Comparison of ENCODE assay signal across 36 cellular contexts in the genomic region with DNA sequence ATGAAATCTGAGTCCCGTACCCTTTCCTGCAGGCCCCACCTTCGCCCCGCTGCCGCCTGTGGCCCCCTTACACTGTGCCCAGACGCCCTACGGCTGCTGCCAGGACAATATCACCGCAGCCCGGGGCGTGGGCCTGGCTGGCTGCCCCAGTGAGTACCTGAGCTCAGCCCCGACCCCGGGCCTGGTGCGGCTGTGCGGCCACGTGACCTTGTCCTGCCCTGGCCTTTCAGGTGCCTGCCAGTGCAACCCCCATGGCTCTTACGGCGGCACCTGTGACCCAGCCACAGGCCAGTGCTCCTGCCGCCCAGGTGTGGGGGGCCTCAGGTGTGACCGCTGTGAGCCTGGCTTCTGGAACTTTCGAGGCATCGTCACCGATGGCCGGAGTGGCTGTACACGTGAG. TPM values are rescaled to one million over a fixed set of nuclear protein-coding genes. Genes with fewer than 3 reads are reported as not detected.
"Had no signal": no experiment of that assay in that cellular context is flagged by ENCODE, and none has a peak within 500 bp of the region (broad histone marks: within the 10 kb centered on the region; RNA-seq: fewer than 3 reads in every experiment).

No MANE protein-coding gene starts in this region.

- DNase-seq: activated effector memory CD4-positive, alpha-beta T cell treated with anti-CD3 and anti-CD28 coated beads, Interleukin-2, amount 50 U/mL, for 16 hours; activated effector memory CD4-positive, alpha-beta T cell treated with Interleukin-2 at 50 U/mL for 16 hours; activated gamma-delta T cell; activated gamma-delta T cell treated with Interleukin-2 at 50 U/mL for 16 hours; activated naive CD4-positive, alpha-beta T cell; activated naive CD4-positive, alpha-beta T cell treated with anti-CD3 and anti-CD28 coated beads for 36 hours; activated naive CD4-positive, alpha-beta T cell treated with anti-CD3 and anti-CD28 coated beads, Interleukin-2, amount 10 ng/mL, durations not matched to agents 7 days and 5 days; activated naive CD4-positive, alpha-beta T cell treated with anti-CD3 and anti-CD28 coated beads, Interleukin-2, amount 50 U/mL, for 16 hours; activated naive CD4-positive, alpha-beta T cell treated with Interleukin-2 at 50 U/mL for 16 hours; activated naive CD8-positive, alpha-beta T cell treated with anti-CD3 and anti-CD28 coated beads for 36 hours; activated naive CD8-positive, alpha-beta T cell treated with anti-CD3 and anti-CD28 coated beads, Interleukin-2, amount 10 ng/mL, durations not matched to agents 7 days and 5 days; activated naive CD8-positive, alpha-beta T cell treated with anti-CD3 and anti-CD28 coated beads, Interleukin-2, amount 50 U/mL, for 24 hours; activated T-cell treated with anti-CD3 and anti-CD28 coated beads, Interleukin-2, amount 50 U/mL, for 1 hour; activated T-cell treated with anti-CD3 and anti-CD28 coated beads, Interleukin-2, amount 50 U/mL, for 24 hours; activated T-cell treated with anti-CD3 and anti-CD28 coated beads, Interleukin-2, amount 50 U/mL, for 4 hours; activated T-cell treated with anti-CD3 and anti-CD28 coated beads, Interleukin-2, amount 50 U/mL, for 48 hours; activated T-cell treated with anti-CD3 and anti-CD28 coated beads, Interleukin-2, amount 50 U/mL, for 72 hours; adrenal gland; amniotic stem cell; amygdala; anterior cingulate cortex; aorta; body of pancreas; brain microvascular endothelial cell; central memory CD4-positive, alpha-beta T cell; cerebellar nuclear complex had no signal

- H3K36me3 ChIP-seq: adrenal gland, breast epithelium had no signal

- FAIRE-seq: astrocyte had no signal

- H3K27ac ChIP-seq: adrenal gland, ascending aorta, body of pancreas, brain microvascular endothelial cell, breast epithelium, cardiac muscle cell had no signal

- H3K4me3 ChIP-seq: adrenal gland, ascending aorta, body of pancreas, breast epithelium, cardiac muscle cell had no signal

- H3K9me3 ChIP-seq: adrenal gland, ascending aorta, body of pancreas, breast epithelium had no signal

- H3K27me3 ChIP-seq: adrenal gland, ascending aorta, body of pancreas, brain microvascular endothelial cell, breast epithelium had no signal

RNA-seq across cellular contexts. Expression of gene RNF223, which starts 29.0 kb away (rescaled TPM):
- total RNA-seq: activated naive CD4-positive, alpha-beta T cell treated with anti-CD3 and anti-CD28 coated beads for 36 hours; activated naive CD4-positive, alpha-beta T cell treated with anti-CD3 and anti-CD28 coated beads, Interleukin-2, amount 50 U/mL, for 72 hours; activated naive CD8-positive, alpha-beta T cell treated with anti-CD3 and anti-CD28 coated beads for 36 hours; activated naive CD8-positive, alpha-beta T cell treated with anti-CD3 and anti-CD28 coated beads, Interleukin-2, amount 10 ng/mL, durations not matched to agents 7 days and 5 days; activated T-helper 17 cell treated with anti-CD3 and anti-CD28 coated beads, Interleukin-2, amount 50 U/mL, for 72 hours; activated T-helper 2 cell treated with anti-CD3 and anti-CD28 coated beads, Interferon-gamma antibody, Interleukin-2, Interleukin-4, amounts not matched to agents 10 μg/mL and 5 μg/mL and 100 μg/mL, durations not matched to agents 14 hours and 24 hours and 36 hours; adrenal gland; aorta; ascending aorta; cardiac septum; cerebellum; chondrocyte had no signal
- polyA plus RNA-seq: aorta, cardiac muscle cell had no signal
